Comparison of ENCODE assay signal across 28 cellular contexts in the genomic region with DNA sequence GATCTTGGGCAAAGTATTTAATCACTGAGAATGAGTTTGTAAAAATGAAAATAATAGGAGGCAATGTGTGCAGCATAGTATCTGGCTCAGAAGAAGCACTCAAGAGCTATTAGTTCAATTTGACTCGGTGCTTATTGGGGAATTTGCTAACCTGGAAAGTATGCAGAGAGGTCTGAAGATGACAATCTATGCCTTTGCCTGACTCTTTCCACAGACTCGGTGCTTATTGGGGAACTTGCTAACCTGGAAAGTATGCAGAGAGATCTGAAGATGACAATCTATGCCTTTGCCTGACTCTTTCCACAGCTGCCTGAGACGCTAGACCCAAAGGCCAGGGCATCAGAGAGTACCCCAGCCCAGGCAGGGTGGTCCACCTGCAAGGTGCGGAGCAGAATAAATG.
"Had no signal": no experiment of that assay in that cellular context is flagged by ENCODE, and none has a peak within 500 bp of the region (broad histone marks: within the 10 kb centered on the region; RNA-seq: fewer than 3 reads in every experiment).

No MANE protein-coding gene starts in this region.

- H3K4me1 Mint-ChIP-seq: activated B cell treated with CpG ODN at 0.5 μM for 24 hours; activated CD4-positive, alpha-beta T cell treated with anti-CD3 and anti-CD28 coated beads, Interleukin-2, amount 10 ng/mL, durations not matched to agents 24 days and 14 days; activated CD8-positive, alpha-beta memory T cell treated with anti-CD3 and anti-CD28 coated beads, Interleukin-2, amount 10 ng/mL, durations not matched to agents 7 days and 5 days; activated naive CD8-positive, alpha-beta T cell treated with anti-CD3 and anti-CD28 coated beads, Interleukin-2, amount 50 U/mL, for 24 hours; T-cell had no signal

- H3K27ac Mint-ChIP-seq: activated B cell treated with CpG ODN at 0.5 μM for 24 hours; activated CD4-positive, alpha-beta T cell treated with anti-CD3 and anti-CD28 coated beads, Interleukin-2, amount 10 ng/mL, durations not matched to agents 24 days and 14 days; activated CD8-positive, alpha-beta memory T cell treated with anti-CD3 and anti-CD28 coated beads, Interleukin-2, amount 10 ng/mL, durations not matched to agents 7 days and 5 days; activated naive CD4-positive, alpha-beta T cell treated with anti-CD3 and anti-CD28 coated beads, Interleukin-2, amount 50 U/mL, for 72 hours; activated naive CD8-positive, alpha-beta T cell treated with anti-CD3 and anti-CD28 coated beads, Interleukin-2, amount 50 U/mL, for 24 hours; activated T-cell treated with anti-CD3 and anti-CD28 coated beads, Interleukin-2, amount 50 U/mL, for 24 hours; brain; T-cell had no signal

- H3K27ac ChIP-seq: cardiac muscle cell had no signal

- H3K4me3 Mint-ChIP-seq: activated B cell treated with CpG ODN at 0.5 μM for 24 hours; activated CD4-positive, alpha-beta T cell treated with anti-CD3 and anti-CD28 coated beads, Interleukin-2, amount 10 ng/mL, durations not matched to agents 24 days and 14 days; activated CD8-positive, alpha-beta memory T cell treated with anti-CD3 and anti-CD28 coated beads, Interleukin-2, amount 10 ng/mL, durations not matched to agents 7 days and 5 days; activated naive CD8-positive, alpha-beta T cell treated with anti-CD3 and anti-CD28 coated beads, Interleukin-2, amount 50 U/mL, for 24 hours; activated T-cell treated with anti-CD3 and anti-CD28 coated beads, Interleukin-2, amount 50 U/mL, for 24 hours; brain; T-cell had no signal

- H3K4me3 ChIP-seq: cardiac muscle cell, MG63 had no signal

- DNase-seq: activated B cell treated with CpG ODN at 0.5 μM for 24 hours; activated CD4-positive, alpha-beta T cell treated with anti-CD3 and anti-CD28 coated beads for 1 hour; activated CD4-positive, alpha-beta T cell treated with anti-CD3 and anti-CD28 coated beads, Interleukin-2, amount 10 ng/mL, durations not matched to agents 24 days and 14 days; activated CD4-positive, alpha-beta T cell treated with anti-CD3 and anti-CD28 coated beads, Interleukin-2, amount 50 U/mL, for 48 hours; activated CD8-positive, alpha-beta memory T cell treated with anti-CD3 and anti-CD28 coated beads, Interleukin-2, amount 10 ng/mL, durations not matched to agents 7 days and 5 days; activated effector memory CD4-positive, alpha-beta T cell treated with anti-CD3 and anti-CD28 coated beads, Interleukin-2, amount 50 U/mL, for 16 hours; activated naive CD4-positive, alpha-beta T cell treated with Interleukin-2 at 50 U/mL for 16 hours; activated naive CD8-positive, alpha-beta T cell treated with anti-CD3 and anti-CD28 coated beads, Interleukin-2, amount 50 U/mL, for 24 hours; activated T-cell treated with anti-CD3 and anti-CD28 coated beads, Interleukin-2, amount 50 U/mL, for 24 hours; amygdala; MG63; MV-4-11; NCI-H1092 treated with DMSO at 0.1 percent for 48 hours; NCI-H1417 treated with DMSO at 0.1 percent for 48 hours; NCI-H1694; NCI-H2029 treated with DMSO at 0.1 percent for 48 hours; NCI-H345; NCI-H510A; NCI-H69; NK-92 treated with Interleukin-12 subunit alpha and Interleukin-12 subunit beta, amount 100 ng/mL, for 24 hours; OCI-M1; RPMI8226; T-cell; T-helper 2 cell; T1000 had no signal

- H3K27me3 ChIP-seq: cardiac muscle cell, MG63 had no signal

- H3K9me3 Mint-ChIP-seq: activated CD4-positive, alpha-beta T cell treated with anti-CD3 and anti-CD28 coated beads, Interleukin-2, amount 10 ng/mL, durations not matched to agents 24 days and 14 days had no signal

- H3K36me3 ChIP-seq: cardiac muscle cell, MG63 had no signal

- H3K36me3 Mint-ChIP-seq: activated CD8-positive, alpha-beta memory T cell treated with anti-CD3 and anti-CD28 coated beads, Interleukin-2, amount 10 ng/mL, durations not matched to agents 7 days and 5 days; activated naive CD4-positive, alpha-beta T cell treated with anti-CD3 and anti-CD28 coated beads, Interleukin-2, amount 50 U/mL, for 72 hours; T-cell had no signal
